20 cellular contexts compared by ENCODE assay signal in genomic region chr16:24125199-24125598, GRCh38.
"Had no signal": no experiment of that assay in that cellular context is flagged by ENCODE, and none has a peak within 500 bp of the region (broad histone marks: within the 10 kb centered on the region; RNA-seq: fewer than 3 reads in every experiment).

No MANE protein-coding gene starts in this region.

- H3K9me3 ChIP-seq: body of pancreas, esophagus squamous epithelium, pancreas, sigmoid colon, spleen, stomach, testis, upper lobe of left lung had no signal

- H3K9me3 Mint-ChIP-seq: activated CD4-positive, alpha-beta memory T cell treated with anti-CD3 and anti-CD28 coated beads, Interleukin-2, amount 10 ng/mL, durations not matched to agents 7 days and 5 days; activated naive CD8-positive, alpha-beta T cell treated with anti-CD3 and anti-CD28 coated beads for 36 hours; activated T-cell treated with anti-CD3 and anti-CD28 coated beads, Interleukin-2, amount 50 U/mL, for 24 hours; mesothelial cell of epicardium; T-helper 2 cell treated with Interferon-gamma antibody and Interleukin-4, amounts not matched to agents 5 μg/mL and 100 μg/mL, for 36 hours had no signal

- H3K27ac ChIP-seq: body of pancreas, esophagus squamous epithelium, hepatocyte, pancreas, sigmoid colon, spleen, stomach, testis, upper lobe of left lung, VCaP had no signal

- H3K4me3 ChIP-seq: body of pancreas, esophagus squamous epithelium, hepatocyte, pancreas, sigmoid colon, spleen, stomach, testis, upper lobe of left lung had no signal

- H3K27me3 ChIP-seq: body of pancreas, esophagus squamous epithelium, pancreas, sigmoid colon, spleen, stomach, testis, upper lobe of left lung had no signal

- H3K36me3 Mint-ChIP-seq: mesothelial cell of epicardium had no signal

- H3K4me3 Mint-ChIP-seq: activated CD4-positive, alpha-beta memory T cell treated with anti-CD3 and anti-CD28 coated beads, Interleukin-2, amount 10 ng/mL, durations not matched to agents 7 days and 5 days; activated naive CD8-positive, alpha-beta T cell treated with anti-CD3 and anti-CD28 coated beads for 36 hours; activated T-cell treated with anti-CD3 and anti-CD28 coated beads, Interleukin-2, amount 50 U/mL, for 24 hours; immature natural killer cell; mesothelial cell of epicardium; T-helper 2 cell treated with Interferon-gamma antibody and Interleukin-4, amounts not matched to agents 5 μg/mL and 100 μg/mL, for 36 hours had no signal

- DNase-seq: activated CD4-positive, alpha-beta memory T cell treated with anti-CD3 and anti-CD28 coated beads, Interleukin-2, amount 10 ng/mL, durations not matched to agents 7 days and 5 days; activated effector memory CD4-positive, alpha-beta T cell treated with Interleukin-2 at 50 U/mL for 16 hours; activated naive CD8-positive, alpha-beta T cell treated with anti-CD3 and anti-CD28 coated beads for 36 hours; activated T-cell treated with anti-CD3 and anti-CD28 coated beads, Interleukin-2, amount 50 U/mL, for 24 hours; amygdala; body of pancreas; caudate nucleus; esophagus squamous epithelium; immature natural killer cell; pancreas; sigmoid colon; spleen; stomach; SW 1271; testis; upper lobe of left lung had no signal

- H3K4me1 ChIP-seq: body of pancreas, esophagus squamous epithelium, pancreas, sigmoid colon, spleen, stomach, testis, upper lobe of left lung had no signal

- H3K4me1 Mint-ChIP-seq: activated naive CD8-positive, alpha-beta T cell treated with anti-CD3 and anti-CD28 coated beads for 36 hours; mesothelial cell of epicardium had no signal

- ATAC-seq: body of pancreas, pancreas had no signal

- H3K27me3 Mint-ChIP-seq: activated CD4-positive, alpha-beta memory T cell treated with anti-CD3 and anti-CD28 coated beads, Interleukin-2, amount 10 ng/mL, durations not matched to agents 7 days and 5 days; activated naive CD8-positive, alpha-beta T cell treated with anti-CD3 and anti-CD28 coated beads for 36 hours; activated T-cell treated with anti-CD3 and anti-CD28 coated beads, Interleukin-2, amount 50 U/mL, for 24 hours had no signal

- H3K27ac Mint-ChIP-seq: activated CD4-positive, alpha-beta memory T cell treated with anti-CD3 and anti-CD28 coated beads, Interleukin-2, amount 10 ng/mL, durations not matched to agents 7 days and 5 days; activated naive CD8-positive, alpha-beta T cell treated with anti-CD3 and anti-CD28 coated beads for 36 hours; activated T-cell treated with anti-CD3 and anti-CD28 coated beads, Interleukin-2, amount 50 U/mL, for 24 hours; mesothelial cell of epicardium; T-helper 2 cell treated with Interferon-gamma antibody and Interleukin-4, amounts not matched to agents 5 μg/mL and 100 μg/mL, for 36 hours had no signal

- H3K36me3 ChIP-seq: esophagus squamous epithelium, pancreas had no signal
